Comparison of ENCODE assay signal across 8 cellular contexts in genomic region chr4:184805462-184806245, GRCh38.
DNase-seq lines count a peak whose midpoint lies in the region; TF ChIP-seq lines count a peak whose summit lies in the region.

No MANE protein-coding gene starts in this region.

- intact Hi-C loops in dendritic cell treated with granulocyte-macrophage colony-stimulating factor and Interleukin-4, amounts not matched to agents 40 ng/mL and 50 ng/mL, for 4 days (cut with micrococcal nuclease), result no loop called here

- H3K27me3 Mint-ChIP-seq in dendritic cell treated with granulocyte-macrophage colony-stimulating factor and Interleukin-4, amounts not matched to agents 40 ng/mL and 50 ng/mL, for 4 days, result no peaks in the 10 kb centered on the region
- peaks cover 5% of the 10 kb centered on the region for H3K27me3 Mint-ChIP-seq in nephron (ENCODE audit: low read depth)

- no peaks in the 10 kb centered on the region for H3K9me3 Mint-ChIP-seq in dendritic cell treated with granulocyte-macrophage colony-stimulating factor and Interleukin-4, amounts not matched to agents 40 ng/mL and 50 ng/mL, for 4 days
- no peaks in the 10 kb centered on the region for H3K9me3 Mint-ChIP-seq in nephron

- DNase-seq in activated CD8-positive, alpha-beta memory T cell treated with anti-CD3 and anti-CD28 coated beads for 24 hours, result peak; percentile 52
- DNase-seq in activated CD8-positive, alpha-beta memory T cell treated with anti-CD3 and anti-CD28 coated beads, Interleukin-2, amount 50 U/mL, for 4 hours, result no peak
- DNase-seq in LNCaP clone FGC (ENCODE audit: low read depth) (peak; percentile 78), OCI-M2 (lab: John Stamatoyannopoulos, UW; ENCODE audit: unreplicated experiment) (no peak), NCI-H1048 (lab: John Stamatoyannopoulos, UW) (no peak)
- no peak for DNase-seq in activated naive CD4-positive, alpha-beta T cell treated with anti-CD3 and anti-CD28 coated beads, Interleukin-2, amount 50 U/mL, for 16 hours

- peak overlapping the region; percentile 50 for H3K4me3 ChIP-seq in LNCaP clone FGC (ENCODE audit: low read depth, low read length)

- H3K4me1 Mint-ChIP-seq in dendritic cell treated with granulocyte-macrophage colony-stimulating factor and Interleukin-4, amounts not matched to agents 40 ng/mL and 50 ng/mL, for 4 days (ENCODE audit: low read depth), result peaks cover 54% of the 10 kb centered on the region
- H3K4me1 Mint-ChIP-seq in nephron, result peaks cover 78% of the 10 kb centered on the region

- peak; percentile 24; the same call in 1 of the 2 replicates for TF ChIP-seq CTCF in LNCaP clone FGC (IDR thresholded peaks at IDR 0.05; ENCODE audit: control insufficient read depth, extremely low read depth, insufficient read depth)
- no peak for TF ChIP-seq CTCF in nephron (IDR thresholded peaks at IDR 0.05; ENCODE audit: unreplicated experiment in 3 of 3)

- peak overlapping the region; percentile 7 for H3K4me3 Mint-ChIP-seq in dendritic cell treated with granulocyte-macrophage colony-stimulating factor and Interleukin-4, amounts not matched to agents 40 ng/mL and 50 ng/mL, for 4 days
- peak overlapping the region in 1 of 3 experiments; percentile 29 for H3K4me3 Mint-ChIP-seq in nephron

- peak overlapping the region; percentile 46 for H3K27ac Mint-ChIP-seq in dendritic cell treated with granulocyte-macrophage colony-stimulating factor and Interleukin-4, amounts not matched to agents 40 ng/mL and 50 ng/mL, for 4 days
- H3K27ac Mint-ChIP-seq in nephron, result peak overlapping the region in 2 of 3 experiments; percentile 2 to 15

- peaks cover 20% of the 10 kb centered on the region for H3K36me3 Mint-ChIP-seq in dendritic cell treated with granulocyte-macrophage colony-stimulating factor and Interleukin-4, amounts not matched to agents 40 ng/mL and 50 ng/mL, for 4 days (ENCODE audit: low read depth)
- no peaks in the 10 kb centered on the region for H3K36me3 Mint-ChIP-seq in nephron (ENCODE audit: low read depth)

Comparison
In these comparisons a context has a peak if more than half of its experiments do, and no peak if none do; other contexts are left out.
1. DNase-seq: peak in activated CD8-positive, alpha-beta memory T cell treated with anti-CD3 and anti-CD28 coated beads for 24 hours (single experiment) and LNCaP clone FGC (single experiment); none in activated CD8-positive, alpha-beta memory T cell treated with anti-CD3 and anti-CD28 coated beads, Interleukin-2, amount 50 U/mL, for 4 hours (single experiment), OCI-M2 (single experiment), activated naive CD4-positive, alpha-beta T cell treated with anti-CD3 and anti-CD28 coated beads, Interleukin-2, amount 50 U/mL, for 16 hours (single experiment) and NCI-H1048 (single experiment).